Comparison of ENCODE assay signal across 9 cellular contexts in the genomic region with DNA sequence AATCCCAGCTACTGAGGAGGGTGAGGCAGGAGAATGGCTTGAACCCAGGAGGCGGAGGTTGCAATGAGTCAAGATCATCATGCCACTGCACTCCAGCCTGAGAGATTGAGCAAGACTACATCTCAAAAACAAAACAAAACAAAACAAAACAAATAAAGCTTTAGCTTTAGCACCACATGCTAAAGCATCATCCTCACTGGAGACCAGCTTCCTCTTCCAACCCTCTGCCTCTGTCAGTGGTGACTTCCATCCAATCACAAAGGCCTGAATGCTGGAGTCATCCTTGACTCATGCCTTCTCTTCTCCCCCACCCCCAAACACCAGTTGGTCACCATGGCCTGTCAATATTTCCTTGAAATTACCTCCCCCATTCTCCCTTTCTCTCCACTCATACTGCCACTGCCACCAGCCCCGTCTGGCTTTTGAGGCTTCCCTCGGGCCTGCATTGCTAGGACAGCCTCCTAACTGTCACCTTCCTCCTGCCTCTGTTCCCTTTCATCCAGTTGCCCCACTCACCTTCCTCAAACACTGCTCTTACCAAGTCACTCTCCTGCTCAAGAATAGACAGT. TPM values are rescaled to one million over a fixed set of nuclear protein-coding genes. Genes with fewer than 3 reads are reported as not detected.
DNase-seq lines count a peak whose midpoint lies in the region; ATAC-seq and TF ChIP-seq lines count a peak whose summit lies in the region.
"Had no signal": no experiment of that assay in that cellular context is flagged by ENCODE, and none has a peak within 500 bp of the region (broad histone marks: within the 10 kb centered on the region; RNA-seq: fewer than 3 reads in every experiment).

No MANE protein-coding gene starts in this region.

- H3K27me3 Mint-ChIP-seq in WTC11 (ENCODE audit: low read depth): no peaks in the 10 kb centered on the region
- no peaks in the 10 kb centered on the region for H3K27me3 Mint-ChIP-seq in naive thymus-derived CD8-positive, alpha-beta T cell

- intact Hi-C loops in posterior vena cava (cut with DNase I): loop anchor here in 1 of 2 donors (10.0 kb wide), 1 partner anchor 52 kb away; no protein-coding TSS in a partner anchor

- H3K27ac Mint-ChIP-seq in WTC11: 0 out of 2 replicates have a peak overlapping the region, but pooled peaks have one; percentile 14
- H3K27ac Mint-ChIP-seq in naive thymus-derived CD8-positive, alpha-beta T cell: peak overlapping the region in 1 of 10 donors; percentile 47

- peaks cover 9% of the 10 kb centered on the region for H3K36me3 Mint-ChIP-seq in WTC11
- H3K36me3 Mint-ChIP-seq in naive thymus-derived CD8-positive, alpha-beta T cell: no peaks in the 10 kb centered on the region

- no peaks in the 10 kb centered on the region for H3K9me3 Mint-ChIP-seq in WTC11
- no peaks in the 10 kb centered on the region for H3K9me3 Mint-ChIP-seq in naive thymus-derived CD8-positive, alpha-beta T cell

- H3K9me3 ChIP-seq in AG04450 (ENCODE audit: control insufficient read depth, insufficient read depth, low read length) (no peaks in the 10 kb centered on the region), HEK293 (ENCODE audit: control insufficient read depth, insufficient read depth, low read depth, low read length) (no peaks in the 10 kb centered on the region)

- CTCF ChIA-PET in AG04450 (lab: Charles Lee): interaction anchor here (0.8 to 11.6 kb wide), 8 partner anchors 10 to 168 kb away, joined by 3 to 212 read pairs (median 17); a partner anchor contains a TSS
- CTCF ChIA-PET in HEK293 (lab: Yijun Ruan, JAX): interaction anchor here (0.6 to 6.4 kb wide), 9 partner anchors 9 to 58 kb away, joined by 3 to 85 read pairs (median 38); no protein-coding TSS in a partner anchor
- CTCF ChIA-PET in WTC11 (lab: Charles Lee): interaction anchor here (1.0 to 2.7 kb wide), 4 partner anchors 12 to 58 kb away, joined by 3 to 19 read pairs (median 4); a partner anchor contains a TSS

- H3K27me3 ChIP-seq in AG04450 (ENCODE audit: control insufficient read depth, insufficient read depth, low read length): no peaks in the 10 kb centered on the region

- no peak overlapping the region for H3K4me3 Mint-ChIP-seq in WTC11
- peak overlapping the region in 1 of 10 donors; percentile 66 for H3K4me3 Mint-ChIP-seq in naive thymus-derived CD8-positive, alpha-beta T cell

- peaks cover 57% of the 10 kb centered on the region for H3K4me1 Mint-ChIP-seq in WTC11
- H3K4me1 Mint-ChIP-seq in naive thymus-derived CD8-positive, alpha-beta T cell: peaks cover 12 to 45% (median 20%) of the 10 kb centered on the region in 4 donors

- no peak for ATAC-seq in WTC11
- ATAC-seq in HG03439 (IDR thresholded peaks at IDR 0.05; ENCODE audit: unreplicated experiment): no peak
- no peak for ATAC-seq in naive thymus-derived CD8-positive, alpha-beta T cell

- peak overlapping the region; percentile 73 for H3K27ac ChIP-seq in AG04450 (ENCODE audit: low read depth, low read length)
- H3K27ac ChIP-seq in HEK293 (ENCODE audit: extremely low read depth, low read depth, low read length): no peak overlapping the region

- H3K4me1 ChIP-seq in HEK293 (ENCODE audit: control insufficient read depth, insufficient read depth, low read length): peaks cover 18% of the 10 kb centered on the region

- peaks cover 0 to 48% of the 10 kb centered on the region in 2 experiments; a peak in 1 of 3 replicates for H3K36me3 ChIP-seq in HEK293 (ENCODE audit: control insufficient read depth in 2 of 2, insufficient read depth in 1 of 2, low read length in 2 of 2)

- TF ChIP-seq CTCF in AG04450 (IDR thresholded peaks at IDR 0.05; ENCODE audit: low read depth, low read length): no peak
- no peak for TF ChIP-seq CTCF in HEK293 (tag by site-specific recombination; IDR thresholded peaks at IDR 0.05)
- TF ChIP-seq CTCF in WTC11 (IDR thresholded peaks at IDR 0.05): no peak

- H3K4me3 ChIP-seq in AG04450 (ENCODE audit: low read depth, low read length) (no peak overlapping the region), HEK293 (ENCODE audit: low read depth, low read length) (no peak overlapping the region)

- DNase-seq in AG04450 (ENCODE audit: low read depth, low spot score): peak; percentile 70
- DNase-seq in WTC11 (ENCODE audit: low spot score): no peak
- DNase-seq in kidney tubule cell (ENCODE audit: low spot score): peak; percentile 93
- DNase-seq in posterior vena cava (ENCODE audit: low spot score): no peak
- no peak for DNase-seq in NCI-H526 treated with DMSO at 0.1 percent for 48 hours (lab: John Stamatoyannopoulos, UW)
- no peak for DNase-seq in naive thymus-derived CD8-positive, alpha-beta T cell
- DNase-seq: head of caudate nucleus had no signal

- POLR2A ChIA-PET in AG04450 (lab: Yijun Ruan, JAX): interaction anchor here (0.6 to 1.2 kb wide), 2 partner anchors 9 to 103 kb away, joined by 3 to 4 read pairs; a partner anchor contains a TSS
- POLR2A ChIA-PET in HEK293 (lab: Yijun Ruan, JAX): no interaction called here
- POLR2A ChIA-PET in WTC11 (lab: Charles Lee): no interaction called here
- POLR2A ChIA-PET in naive thymus-derived CD8-positive, alpha-beta T cell (lab: Charles Lee): interaction anchor here (0.5 kb wide), 1 partner anchor 122 kb away, joined by 5 read pairs; no protein-coding TSS in a partner anchor

TF ChIP-seq in HEK293, 187 proteins besides CTCF, POLR2A, EP300 and RAD21 (continues in another document):
- TF ChIP-seq, protein P1, sequence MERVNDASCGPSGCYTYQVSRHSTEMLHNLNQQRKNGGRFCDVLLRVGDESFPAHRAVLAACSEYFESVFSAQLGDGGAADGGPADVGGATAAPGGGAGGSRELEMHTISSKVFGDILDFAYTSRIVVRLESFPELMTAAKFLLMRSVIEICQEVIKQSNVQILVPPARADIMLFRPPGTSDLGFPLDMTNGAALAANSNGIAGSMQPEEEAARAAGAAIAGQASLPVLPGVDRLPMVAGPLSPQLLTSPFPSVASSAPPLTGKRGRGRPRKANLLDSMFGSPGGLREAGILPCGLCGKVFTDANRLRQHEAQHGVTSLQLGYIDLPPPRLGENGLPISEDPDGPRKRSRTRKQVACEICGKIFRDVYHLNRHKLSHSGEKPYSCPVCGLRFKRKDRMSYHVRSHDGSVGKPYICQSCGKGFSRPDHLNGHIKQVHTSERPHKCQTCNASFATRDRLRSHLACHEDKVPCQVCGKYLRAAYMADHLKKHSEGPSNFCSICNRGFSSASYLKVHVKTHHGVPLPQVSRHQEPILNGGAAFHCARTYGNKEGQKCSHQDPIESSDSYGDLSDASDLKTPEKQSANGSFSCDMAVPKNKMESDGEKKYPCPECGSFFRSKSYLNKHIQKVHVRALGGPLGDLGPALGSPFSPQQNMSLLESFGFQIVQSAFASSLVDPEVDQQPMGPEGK (tag by site-specific recombination; IDR thresholded peaks at IDR 0.05): 0 out of 2 replicates have a peak, but pooled peaks have one; percentile 15
- TF ChIP-seq SCRT1 (tag by site-specific recombination; IDR thresholded peaks at IDR 0.05; ENCODE audit: borderline replicate concordance) (0 out of 2 replicates have a peak, but pooled peaks have one; percentile 57), GLIS2 (tag by site-specific recombination; IDR thresholded peaks at IDR 0.05) (no peak)

TF ChIP-seq in WTC11, 78 proteins besides CTCF, POLR2A, EP300 and RAD21 (continues in another document):
- no peak for TF ChIP-seq CREM (CRISPR knock-in tag; IDR thresholded peaks at IDR 0.05)
- no peak for TF ChIP-seq HMGA2 (CRISPR knock-in tag; IDR thresholded peaks at IDR 0.05)
- TF ChIP-seq, protein P2, sequence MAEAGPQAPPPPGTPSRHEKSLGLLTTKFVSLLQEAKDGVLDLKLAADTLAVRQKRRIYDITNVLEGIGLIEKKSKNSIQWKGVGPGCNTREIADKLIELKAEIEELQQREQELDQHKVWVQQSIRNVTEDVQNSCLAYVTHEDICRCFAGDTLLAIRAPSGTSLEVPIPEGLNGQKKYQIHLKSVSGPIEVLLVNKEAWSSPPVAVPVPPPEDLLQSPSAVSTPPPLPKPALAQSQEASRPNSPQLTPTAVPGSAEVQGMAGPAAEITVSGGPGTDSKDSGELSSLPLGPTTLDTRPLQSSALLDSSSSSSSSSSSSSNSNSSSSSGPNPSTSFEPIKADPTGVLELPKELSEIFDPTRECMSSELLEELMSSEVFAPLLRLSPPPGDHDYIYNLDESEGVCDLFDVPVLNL (CRISPR knock-in tag; IDR thresholded peaks at IDR 0.05; ENCODE audit: borderline replicate concordance, low read depth): no peak
- TF ChIP-seq, protein P3, sequence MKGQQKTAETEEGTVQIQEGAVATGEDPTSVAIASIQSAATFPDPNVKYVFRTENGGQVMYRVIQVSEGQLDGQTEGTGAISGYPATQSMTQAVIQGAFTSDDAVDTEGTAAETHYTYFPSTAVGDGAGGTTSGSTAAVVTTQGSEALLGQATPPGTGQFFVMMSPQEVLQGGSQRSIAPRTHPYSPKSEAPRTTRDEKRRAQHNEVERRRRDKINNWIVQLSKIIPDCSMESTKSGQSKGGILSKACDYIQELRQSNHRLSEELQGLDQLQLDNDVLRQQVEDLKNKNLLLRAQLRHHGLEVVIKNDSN (CRISPR knock-in tag; IDR thresholded peaks at IDR 0.05): no peak
- TF ChIP-seq ZNF671 (CRISPR knock-in tag; IDR thresholded peaks at IDR 0.05): no peak
- TF ChIP-seq MYBL2 (CRISPR knock-in tag; IDR thresholded peaks at IDR 0.05): no peak
- TF ChIP-seq ZNF121 (CRISPR knock-in tag; IDR thresholded peaks at IDR 0.05): no peak

RNA-seq across cellular contexts. Expression of a gene that starts 1.4 kb away (rescaled TPM):
- 1.5 and 2.8 TPM in 2 replicates for polyA plus RNA-seq in AG04450 (2011; rRNA removed)
- 2.9 and 3.1 TPM in 2 replicates for polyA minus RNA-seq in AG04450 (2011; rRNA and poly(A)+ RNA removed)
- total RNA-seq in WTC11 (2021) (18.4 to 23.5 TPM (median 22.2 TPM) in 3 replicates), posterior vena cava (10 to 100 TPM; 19.3 to 23.2 TPM)
- total RNA-seq in naive thymus-derived CD8-positive, alpha-beta T cell: 1 to 10 TPM; 1.7 to 3.2 TPM
- under 1 TPM in 1 of 3 donors, not detected in 2; 0.42 TPM for polyA plus RNA-seq in naive thymus-derived CD8-positive, alpha-beta T cell

RNA-seq across cellular contexts. Expression of a gene that starts 18.8 kb away (rescaled TPM):
- polyA plus RNA-seq in AG04450 (2011; rRNA removed): not detected in 2 replicates
- not detected in 2 replicates for polyA minus RNA-seq in AG04450 (2011; rRNA and poly(A)+ RNA removed)
- total RNA-seq in WTC11 (2021) (0.13 TPM in 1 of 3 replicates, not detected in the others), posterior vena cava (1 to 10 TPM; 1.6 to 2.5 TPM)
- not detected for total RNA-seq in naive thymus-derived CD8-positive, alpha-beta T cell
- polyA plus RNA-seq in naive thymus-derived CD8-positive, alpha-beta T cell: not detected

RNA-seq across cellular contexts. Expression of a gene that starts 35.9 kb away (rescaled TPM):
- polyA plus RNA-seq in AG04450 (2011; rRNA removed): 160 and 185 TPM in 2 replicates
- 241 and 280 TPM in 2 replicates for polyA minus RNA-seq in AG04450 (2011; rRNA and poly(A)+ RNA removed)
- 19.3 to 21.9 TPM (median 20.8 TPM) in 3 replicates for total RNA-seq in WTC11 (2021)
- total RNA-seq in posterior vena cava: 1,000 to 10,000 TPM in 1 of 2 donors, 100 to 1,000 TPM in 1; 833 to 1,151 TPM
- total RNA-seq in naive thymus-derived CD8-positive, alpha-beta T cell: 100 to 1,000 TPM; 126 to 127 TPM
- 10 to 100 TPM; 13.4 to 44.5 (median 19.7) TPM for polyA plus RNA-seq in naive thymus-derived CD8-positive, alpha-beta T cell

RNA-seq across cellular contexts. Expression of a gene that starts 58.2 kb away (rescaled TPM):
- polyA plus RNA-seq in AG04450 (2011; rRNA removed): 355 and 404 TPM in 2 replicates
- polyA minus RNA-seq in AG04450 (2011; rRNA and poly(A)+ RNA removed): 137 and 153 TPM in 2 replicates
- 98.2 to 116 TPM (median 115 TPM) in 3 replicates for total RNA-seq in WTC11 (2021)
- 10 to 100 TPM; 80.2 to 80.6 TPM for total RNA-seq in posterior vena cava
- 10 to 100 TPM; 79.0 to 83.5 TPM for total RNA-seq in naive thymus-derived CD8-positive, alpha-beta T cell
- polyA plus RNA-seq in naive thymus-derived CD8-positive, alpha-beta T cell: 100 to 1,000 TPM; 128 to 152 (median 132) TPM

Comparison
In these comparisons a context has a peak if more than half of its experiments do, and no peak if none do; other contexts are left out.
1. DNase-seq: peak in AG04450 (single experiment) and kidney tubule cell (single experiment); none in WTC11 (single experiment), posterior vena cava (single experiment), NCI-H526 treated with DMSO at 0.1 percent for 48 hours (single experiment) and naive thymus-derived CD8-positive, alpha-beta T cell (0 of 10).
2. RNA of a gene that starts 35.9 kb away (total RNA-seq): 833 to 1,151 TPM in posterior vena cava; 126 to 127 TPM in naive thymus-derived CD8-positive, alpha-beta T cell and 19.3 to 21.9 TPM in WTC11; every median in the first group is over 4 times any median in the second.
3. POLR2A ChIA-PET loops: an anchor here in AG04450 (0.6 to 1.2 kb wide) and naive thymus-derived CD8-positive, alpha-beta T cell (0.5 kb wide); none called in HEK293 and WTC11.